ENCODE assay signal across 28 cellular contexts in the genomic region with DNA sequence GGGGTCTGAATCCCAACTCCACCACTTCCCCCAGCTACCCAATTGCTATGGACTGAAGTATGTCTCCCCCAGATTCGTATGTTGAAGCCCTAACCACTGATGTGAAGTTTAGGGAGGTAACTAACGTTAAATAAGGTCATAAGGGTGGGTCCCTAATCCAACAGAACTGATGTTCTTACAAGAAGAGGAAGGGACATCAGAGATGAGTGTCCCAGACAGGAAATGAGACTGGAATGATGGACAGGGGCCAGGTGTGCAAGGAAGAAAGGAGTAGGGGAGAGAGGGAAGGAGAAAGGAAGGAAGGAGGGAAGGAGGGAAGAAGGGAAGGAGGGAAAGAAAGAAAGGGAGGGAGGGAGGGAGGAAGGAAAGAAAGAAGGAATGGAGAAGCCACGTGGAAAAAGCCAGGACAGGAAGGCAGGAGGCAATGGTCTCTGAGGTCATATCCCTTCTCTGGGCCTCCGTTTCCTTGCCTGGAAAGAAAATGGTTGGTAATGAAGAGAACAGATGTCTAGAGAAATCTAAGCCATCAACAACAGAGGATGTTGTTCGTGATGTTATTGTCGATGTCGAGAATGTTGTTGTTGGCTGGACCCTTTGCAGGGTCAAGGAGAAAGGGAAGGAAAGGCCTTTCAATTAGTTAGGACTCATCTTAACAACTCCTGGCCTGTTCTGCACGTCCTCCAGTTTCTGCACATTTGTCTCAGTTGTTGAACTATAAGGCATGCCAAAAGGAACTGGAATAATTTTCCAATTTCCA. TPM values are rescaled to one million over a fixed set of nuclear protein-coding genes. Genes with fewer than 3 reads are reported as not detected.
"Had no signal": no experiment of that assay in that cellular context is flagged by ENCODE, and none has a peak within 500 bp of the region (broad histone marks: within the 10 kb centered on the region; RNA-seq: fewer than 3 reads in every experiment).

No MANE protein-coding gene starts in this region.

- H3K27ac ChIP-seq: colonic mucosa, esophagus muscularis mucosa, foreskin keratinocyte, gastroesophageal sphincter, neural progenitor cell, parathyroid adenoma, prostate gland, skin epidermis, spleen, transverse colon, upper lobe of right lung, uterus had no signal

- H3K79me2 ChIP-seq: parathyroid adenoma had no signal

- H3K9me3 ChIP-seq: colonic mucosa, esophagus muscularis mucosa, gastroesophageal sphincter, prostate gland, spleen, transverse colon, upper lobe of right lung, uterus had no signal

- H2AFZ ChIP-seq: neural progenitor cell, parathyroid adenoma had no signal

- H3K27me3 ChIP-seq: colonic mucosa, esophagus muscularis mucosa, neural progenitor cell, transverse colon, upper lobe of right lung, uterus had no signal

- H3K36me3 ChIP-seq: colonic mucosa, esophagus muscularis mucosa, gastroesophageal sphincter, neural progenitor cell, prostate gland, spleen, transverse colon, upper lobe of right lung, uterus had no signal

- H3K4me2 ChIP-seq: neural progenitor cell had no signal

- H3K4me1 ChIP-seq: colonic mucosa, foreskin keratinocyte, neural progenitor cell, parathyroid adenoma, prostate gland, transverse colon, upper lobe of right lung, uterus had no signal

- DNase-seq: colonic mucosa; effector CD8-positive, alpha-beta T cell; endodermal cell; foreskin keratinocyte; hypothalamus; immature natural killer cell; islet precursor cell; kidney glomerular epithelial cell; left colon; natural killer cell; retina; spleen; stimulated activated CD4-positive, alpha-beta T cell treated with anti-CD3 and anti-CD28 coated beads, Interleukin-4, amount 100 ng/mL, for 4 hours; stimulated activated naive CD8-positive, alpha-beta T cell treated with anti-CD3 and anti-CD28 coated beads, Interleukin-15, Interleukin-2, amounts not matched to agents 100 U/mL and 50 U/mL, for 24 hours; transverse colon; upper lobe of right lung; uterus had no signal

- H3K9ac ChIP-seq: neural progenitor cell, parathyroid adenoma had no signal

- ATAC-seq: foreskin keratinocyte; gastroesophageal sphincter; left colon; natural killer cell; stimulated activated memory B cell treated with anti-CD40 and anti-IgM and Interleukin-4, amounts not matched to agents 10 μg/mL and 1 μg/mL and 100 μg/mL, for 72 hours; stimulated activated naive CD8-positive, alpha-beta T cell treated with anti-CD3 and anti-CD28 coated beads, Interleukin-15, Interleukin-2, amounts not matched to agents 100 U/mL and 50 U/mL, for 24 hours; upper lobe of right lung had no signal

- H3K4me3 ChIP-seq: colonic mucosa, esophagus muscularis mucosa, gastroesophageal sphincter, lung, neural progenitor cell, prostate gland, skin epidermis, spleen, transverse colon, upper lobe of right lung, uterus had no signal

RNA-seq across cellular contexts. Expression of gene FGFBP2, which starts 59.0 kb away (rescaled TPM):
- total RNA-seq: chondrocyte, endodermal cell, epithelial cell of proximal tubule, fibroblast of lung, foreskin keratinocyte had no signal
- polyA plus RNA-seq: foreskin keratinocyte had no signal
